In genomic region chr11:64810891-64811272, GRCh38 we compare ENCODE assay signal across 7 cellular contexts. TPM values are rescaled to one million over a fixed set of nuclear protein-coding genes. Genes with fewer than 3 reads are reported as not detected.
DNase-seq lines count a peak whose midpoint lies in the region; ATAC-seq and TF ChIP-seq lines count a peak whose summit lies in the region.

No MANE protein-coding gene starts in this region.

- peaks cover 12% of the 10 kb centered on the region for H3K4me1 Mint-ChIP-seq in activated T-helper 17 cell treated with anti-CD3 and anti-CD28 coated beads, Interleukin-2, amount 50 U/mL, for 72 hours

- no peaks in the 10 kb centered on the region for H3K9me3 Mint-ChIP-seq in activated T-helper 17 cell treated with anti-CD3 and anti-CD28 coated beads, Interleukin-2, amount 50 U/mL, for 72 hours

- 52% methylated on average over 17 of the region's 17 CpGs for WGBS in smooth muscle cell (ENCODE audit: low lambda C conversion rate)

- H3K27me3 Mint-ChIP-seq in activated T-helper 17 cell treated with anti-CD3 and anti-CD28 coated beads, Interleukin-2, amount 50 U/mL, for 72 hours, result no peaks in the 10 kb centered on the region

- peak overlapping the region; percentile 25 to 80 for H3K27ac ChIP-seq in right atrium auricular region
- no peak overlapping the region for H3K27ac ChIP-seq in smooth muscle cell (ENCODE audit: low read depth)

- peak overlapping the region; percentile 90 for H2AFZ ChIP-seq in smooth muscle cell (ENCODE audit: low read depth)

- H3K27me3 ChIP-seq in right atrium auricular region (no peaks in the 10 kb centered on the region), smooth muscle cell (ENCODE audit: low read depth) (no peaks in the 10 kb centered on the region)

- H3F3A ChIP-seq in smooth muscle cell (ENCODE audit: low read depth), result no peaks in the 10 kb centered on the region

- H3K4me3 ChIP-seq in GM12865 (ENCODE audit: low read depth, low read length) (peak overlapping the region; percentile 87), right atrium auricular region (peak overlapping the region in 1 of 2 donors; percentile 85), smooth muscle cell (peak overlapping the region; percentile 85)

- peak overlapping the region; percentile 94 for H3K27ac Mint-ChIP-seq in activated T-helper 17 cell treated with anti-CD3 and anti-CD28 coated beads, Interleukin-2, amount 50 U/mL, for 72 hours

- peaks cover 3% of the 10 kb centered on the region for H4K20me1 ChIP-seq in smooth muscle cell (ENCODE audit: low read depth)

- H3K4me3 Mint-ChIP-seq in activated T-helper 17 cell treated with anti-CD3 and anti-CD28 coated beads, Interleukin-2, amount 50 U/mL, for 72 hours, result peak overlapping the region; percentile 94

- peaks cover 12% of the 10 kb centered on the region for H3K36me3 Mint-ChIP-seq in activated T-helper 17 cell treated with anti-CD3 and anti-CD28 coated beads, Interleukin-2, amount 50 U/mL, for 72 hours (ENCODE audit: low read depth)

- peak; percentile 2 for ATAC-seq in HG03432 (IDR thresholded peaks at IDR 0.05; ENCODE audit: unreplicated experiment)
- ATAC-seq in activated T-helper 17 cell treated with anti-CD3 and anti-CD28 coated beads, Interleukin-2, amount 50 U/mL, for 72 hours (replicated peaks), result peak; percentile 44
- ATAC-seq in HG03039 (IDR thresholded peaks at IDR 0.05; ENCODE audit: unreplicated experiment), result no peak

- DNase-seq in GM12865 (ENCODE audit: low read depth) (peak; percentile 70), right atrium auricular region (ENCODE audit: low spot score) (no peak), smooth muscle cell (lab: John Stamatoyannopoulos, UW; ENCODE audit: unreplicated experiment) (no peak), NCI-H1930 (lab: John Stamatoyannopoulos, UW) (no peak)

- TF ChIP-seq CTCF in GM12865 (IDR thresholded peaks at IDR 0.05; ENCODE audit: insufficient read depth, low read depth, low read length, missing control alignments) (no peak), right atrium auricular region (IDR thresholded peaks at IDR 0.05) (no peak), smooth muscle cell (IDR thresholded peaks at IDR 0.05; ENCODE audit: borderline replicate concordance, insufficient read depth, poor library complexity, severe bottlenecking) (no peak)

- H3K36me3 ChIP-seq in right atrium auricular region (no peaks in the 10 kb centered on the region), smooth muscle cell (ENCODE audit: low read depth) (no peaks in the 10 kb centered on the region)

- H3K4me1 ChIP-seq in right atrium auricular region (peaks cover 0 to 12% of the 10 kb centered on the region in 2 donors), smooth muscle cell (ENCODE audit: low read depth) (peaks cover 6% of the 10 kb centered on the region)

- H3K4me2 ChIP-seq in smooth muscle cell, result peak overlapping the region; percentile 94

- H3K9me3 ChIP-seq in right atrium auricular region, result no peaks in the 10 kb centered on the region
- H3K9me3 ChIP-seq in smooth muscle cell (replicated peaks; ENCODE audit: low read depth), result no peaks in the 10 kb centered on the region

- H3K79me2 ChIP-seq in smooth muscle cell (ENCODE audit: low read depth), result no peaks in the 10 kb centered on the region

- no peak overlapping the region for H3K9ac ChIP-seq in smooth muscle cell (ENCODE audit: low read depth)

RNA-seq across cellular contexts. Expression of gene MEN1, which starts 0.5 kb away (rescaled TPM):
- 10 to 100 TPM; 17.9 to 28.2 TPM for total RNA-seq in activated T-helper 17 cell treated with anti-CD3 and anti-CD28 coated beads, Interleukin-2, amount 50 U/mL, for 72 hours
- total RNA-seq in right atrium auricular region (1 to 10 TPM; 7.2 to 9.8 TPM), smooth muscle cell (10.5 and 11.6 TPM in 2 replicates)
- polyA plus RNA-seq in smooth muscle cell, result 35.4 and 37.3 TPM in 2 replicates

RNA-seq across cellular contexts. Expression of gene MAP4K2, which starts 7.9 kb away (rescaled TPM):
- total RNA-seq in activated T-helper 17 cell treated with anti-CD3 and anti-CD28 coated beads, Interleukin-2, amount 50 U/mL, for 72 hours, result 10 to 100 TPM; 65.9 to 82.5 TPM
- total RNA-seq in right atrium auricular region (10 to 100 TPM; 19.4 to 20.4 TPM), smooth muscle cell (25.9 and 28.9 TPM in 2 replicates)
- polyA plus RNA-seq in smooth muscle cell, result 20.0 and 23.6 TPM in 2 replicates

RNA-seq across cellular contexts. Expression of gene SF1, which starts 32.5 kb away (rescaled TPM):
- total RNA-seq in activated T-helper 17 cell treated with anti-CD3 and anti-CD28 coated beads, Interleukin-2, amount 50 U/mL, for 72 hours, result 100 to 1,000 TPM; 316 to 397 TPM
- 100 to 1,000 TPM; 196 to 213 TPM for total RNA-seq in right atrium auricular region
- 78.8 and 115 TPM in 2 replicates for total RNA-seq in smooth muscle cell
- polyA plus RNA-seq in smooth muscle cell, result 84.2 and 101 TPM in 2 replicates

RNA-seq across cellular contexts. Expression of gene CDC42BPG, which starts 33.6 kb away (rescaled TPM):
- under 1 TPM; 0.37 to 0.71 TPM for total RNA-seq in activated T-helper 17 cell treated with anti-CD3 and anti-CD28 coated beads, Interleukin-2, amount 50 U/mL, for 72 hours
- total RNA-seq in right atrium auricular region (1 to 10 TPM in 1 of 2 donors, under 1 TPM in 1; 0.33 to 1.0 TPM), smooth muscle cell (3.0 and 4.7 TPM in 2 replicates)
- 1.7 and 5.9 TPM in 2 replicates for polyA plus RNA-seq in smooth muscle cell

RNA-seq across cellular contexts. Expression of gene PYGM, which starts 51.1 kb away (rescaled TPM):
- 1 to 10 TPM; 4.0 to 4.7 TPM for total RNA-seq in activated T-helper 17 cell treated with anti-CD3 and anti-CD28 coated beads, Interleukin-2, amount 50 U/mL, for 72 hours
- total RNA-seq in right atrium auricular region (10 to 100 TPM; 17.8 to 84.7 TPM), smooth muscle cell (0.58 and 2.2 TPM in 2 replicates)
- 1.1 and 2.0 TPM in 2 replicates for polyA plus RNA-seq in smooth muscle cell
